1 cellular context compared by ENCODE assay signal in the genomic region with DNA sequence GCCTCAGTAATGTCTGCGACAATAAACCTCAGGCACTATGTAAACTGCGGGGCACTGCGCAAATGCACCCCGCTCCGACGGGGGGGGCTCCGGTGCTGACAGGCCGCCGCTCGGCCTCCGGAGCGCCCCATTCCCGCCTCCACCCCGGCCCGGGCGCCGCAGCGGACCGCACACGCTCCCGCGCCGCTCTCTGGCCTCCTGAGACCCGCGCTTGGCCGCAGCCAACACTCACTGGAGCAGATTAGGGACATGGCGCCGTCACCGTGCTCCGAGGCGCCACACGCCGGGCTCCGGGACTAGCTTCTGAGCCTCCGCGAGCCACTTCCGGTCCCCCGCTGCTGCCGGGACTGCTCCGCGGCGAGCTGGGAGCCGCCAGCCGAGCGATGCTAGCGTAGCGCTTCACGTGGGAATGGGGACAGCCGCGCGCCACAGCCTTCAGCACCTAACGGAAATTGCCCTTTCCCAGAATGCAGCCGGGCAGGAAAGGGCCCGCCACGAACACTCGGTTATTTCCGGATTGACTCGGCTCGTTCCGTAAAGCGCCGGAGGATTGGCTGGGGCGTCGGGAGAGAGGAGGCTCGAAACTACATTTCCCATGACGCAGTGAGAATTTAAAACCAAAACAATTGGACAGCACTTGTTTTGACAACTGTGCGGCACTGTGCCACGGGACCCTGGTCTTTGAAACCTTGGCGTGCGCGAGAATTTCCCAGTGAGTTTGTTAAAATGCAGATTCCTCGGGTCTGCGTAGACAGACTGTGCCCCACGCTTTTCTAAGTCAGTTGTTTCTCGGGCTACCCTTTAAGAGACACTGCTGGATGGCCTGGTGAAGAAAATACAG.
TF ChIP-seq lines count a peak whose summit lies in the region.

A gene (minus strand): TSS at position 454 of the 841 bp plus-strand sequence. CDS start 203 bp downstream, at position 251.

TF ChIP-seq in HepG2, 621 proteins besides CTCF, POLR2A, EP300 and RAD21 (continued from another document and continues in another):
- TF ChIP-seq, protein P1, sequence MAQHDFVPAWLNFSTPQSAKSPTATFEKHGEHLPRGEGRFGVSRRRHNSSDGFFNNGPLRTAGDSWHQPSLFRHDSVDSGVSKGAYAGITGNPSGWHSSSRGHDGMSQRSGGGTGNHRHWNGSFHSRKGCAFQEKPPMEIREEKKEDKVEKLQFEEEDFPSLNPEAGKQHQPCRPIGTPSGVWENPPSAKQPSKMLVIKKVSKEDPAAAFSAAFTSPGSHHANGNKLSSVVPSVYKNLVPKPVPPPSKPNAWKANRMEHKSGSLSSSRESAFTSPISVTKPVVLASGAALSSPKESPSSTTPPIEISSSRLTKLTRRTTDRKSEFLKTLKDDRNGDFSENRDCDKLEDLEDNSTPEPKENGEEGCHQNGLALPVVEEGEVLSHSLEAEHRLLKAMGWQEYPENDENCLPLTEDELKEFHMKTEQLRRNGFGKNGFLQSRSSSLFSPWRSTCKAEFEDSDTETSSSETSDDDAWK (CRISPR knock-in tag; IDR thresholded peaks at IDR 0.05), result no peak
- no peak for TF ChIP-seq NBN (conservative IDR thresholded peaks at IDR 0.05)
- no peak for TF ChIP-seq ATM (IDR thresholded peaks at IDR 0.05; ENCODE audit: borderline replicate concordance)
- TF ChIP-seq, protein P2, sequence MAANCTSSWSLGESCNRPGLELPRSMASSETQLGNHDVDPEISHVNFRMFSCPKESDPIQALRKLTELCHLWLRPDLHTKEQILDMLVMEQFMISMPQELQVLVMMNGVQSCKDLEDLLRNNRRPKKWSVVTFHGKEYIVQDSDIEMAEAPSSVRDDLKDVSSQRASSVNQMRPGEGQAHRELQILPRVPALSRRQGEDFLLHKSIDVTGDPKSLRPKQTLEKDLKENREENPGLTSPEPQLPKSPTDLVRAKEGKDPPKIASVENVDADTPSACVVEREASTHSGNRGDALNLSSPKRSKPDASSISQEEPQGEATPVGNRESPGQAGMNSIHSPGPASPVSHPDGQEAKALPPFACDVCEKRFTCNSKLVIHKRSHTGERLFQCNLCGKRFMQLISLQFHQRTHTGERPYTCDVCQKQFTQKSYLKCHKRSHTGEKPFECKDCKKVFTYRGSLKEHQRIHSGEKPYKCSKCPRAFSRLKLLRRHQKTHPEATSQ (CRISPR knock-in tag; IDR thresholded peaks at IDR 0.05; ENCODE audit: borderline replicate concordance), result no peak; the same call in 1 of the 2 replicates
- no peak; the same call in 1 of the 2 replicates for TF ChIP-seq NFATC3 (CRISPR knock-in tag; IDR thresholded peaks at IDR 0.05)
- no peak for TF ChIP-seq NCOR1 (IDR thresholded peaks at IDR 0.05; ENCODE audit: borderline replicate concordance, low read length)
- peak; percentile 77 for TF ChIP-seq HDAC2 (CRISPR knock-in tag; IDR thresholded peaks at IDR 0.05)
- TF ChIP-seq CAMTA2 (CRISPR knock-in tag; IDR thresholded peaks at IDR 0.05; ENCODE audit: borderline replicate concordance), result no peak
- TF ChIP-seq, protein P3, sequence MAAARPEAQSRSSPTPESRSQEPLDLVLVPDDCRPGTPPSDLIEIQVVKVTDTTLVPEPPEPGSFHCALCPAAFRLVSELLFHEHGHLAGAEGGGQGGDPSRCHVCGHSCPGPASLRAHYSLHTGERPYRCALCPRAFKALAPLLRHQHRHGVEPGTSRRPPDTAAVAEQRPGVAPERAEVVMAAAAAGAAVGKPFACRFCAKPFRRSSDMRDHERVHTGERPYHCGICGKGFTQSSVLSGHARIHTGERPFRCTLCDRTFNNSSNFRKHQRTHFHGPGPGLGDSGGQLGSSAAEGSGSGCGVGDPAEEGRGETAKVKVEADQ (CRISPR knock-in tag; IDR thresholded peaks at IDR 0.05; ENCODE audit: borderline replicate concordance), result no peak
- no peak for TF ChIP-seq ZNF75D (CRISPR knock-in tag; IDR thresholded peaks at IDR 0.05; ENCODE audit: borderline replicate concordance)
- TF ChIP-seq ZMAT3 (CRISPR knock-in tag; conservative IDR thresholded peaks at IDR 0.05), result no peak
- TF ChIP-seq CBX2 (IDR thresholded peaks at IDR 0.05; ENCODE audit: low read depth, low read length), result no peak
- TF ChIP-seq CBX2 (CRISPR knock-in tag; IDR thresholded peaks at IDR 0.05; ENCODE audit: low read depth), result no peak
- TF ChIP-seq MBNL3 (CRISPR knock-in tag; conservative IDR thresholded peaks at IDR 0.05), result no peak
- peak; percentile 87 for TF ChIP-seq KDM2A (CRISPR knock-in tag; IDR thresholded peaks at IDR 0.05; ENCODE audit: borderline replicate concordance, low read depth)
- TF ChIP-seq ZNF670 (CRISPR knock-in tag; IDR thresholded peaks at IDR 0.05; ENCODE audit: borderline replicate concordance), result no peak
- peak; percentile 86 for TF ChIP-seq MEIS1 (CRISPR knock-in tag; IDR thresholded peaks at IDR 0.05; ENCODE audit: borderline replicate concordance)
- TF ChIP-seq, protein P4, sequence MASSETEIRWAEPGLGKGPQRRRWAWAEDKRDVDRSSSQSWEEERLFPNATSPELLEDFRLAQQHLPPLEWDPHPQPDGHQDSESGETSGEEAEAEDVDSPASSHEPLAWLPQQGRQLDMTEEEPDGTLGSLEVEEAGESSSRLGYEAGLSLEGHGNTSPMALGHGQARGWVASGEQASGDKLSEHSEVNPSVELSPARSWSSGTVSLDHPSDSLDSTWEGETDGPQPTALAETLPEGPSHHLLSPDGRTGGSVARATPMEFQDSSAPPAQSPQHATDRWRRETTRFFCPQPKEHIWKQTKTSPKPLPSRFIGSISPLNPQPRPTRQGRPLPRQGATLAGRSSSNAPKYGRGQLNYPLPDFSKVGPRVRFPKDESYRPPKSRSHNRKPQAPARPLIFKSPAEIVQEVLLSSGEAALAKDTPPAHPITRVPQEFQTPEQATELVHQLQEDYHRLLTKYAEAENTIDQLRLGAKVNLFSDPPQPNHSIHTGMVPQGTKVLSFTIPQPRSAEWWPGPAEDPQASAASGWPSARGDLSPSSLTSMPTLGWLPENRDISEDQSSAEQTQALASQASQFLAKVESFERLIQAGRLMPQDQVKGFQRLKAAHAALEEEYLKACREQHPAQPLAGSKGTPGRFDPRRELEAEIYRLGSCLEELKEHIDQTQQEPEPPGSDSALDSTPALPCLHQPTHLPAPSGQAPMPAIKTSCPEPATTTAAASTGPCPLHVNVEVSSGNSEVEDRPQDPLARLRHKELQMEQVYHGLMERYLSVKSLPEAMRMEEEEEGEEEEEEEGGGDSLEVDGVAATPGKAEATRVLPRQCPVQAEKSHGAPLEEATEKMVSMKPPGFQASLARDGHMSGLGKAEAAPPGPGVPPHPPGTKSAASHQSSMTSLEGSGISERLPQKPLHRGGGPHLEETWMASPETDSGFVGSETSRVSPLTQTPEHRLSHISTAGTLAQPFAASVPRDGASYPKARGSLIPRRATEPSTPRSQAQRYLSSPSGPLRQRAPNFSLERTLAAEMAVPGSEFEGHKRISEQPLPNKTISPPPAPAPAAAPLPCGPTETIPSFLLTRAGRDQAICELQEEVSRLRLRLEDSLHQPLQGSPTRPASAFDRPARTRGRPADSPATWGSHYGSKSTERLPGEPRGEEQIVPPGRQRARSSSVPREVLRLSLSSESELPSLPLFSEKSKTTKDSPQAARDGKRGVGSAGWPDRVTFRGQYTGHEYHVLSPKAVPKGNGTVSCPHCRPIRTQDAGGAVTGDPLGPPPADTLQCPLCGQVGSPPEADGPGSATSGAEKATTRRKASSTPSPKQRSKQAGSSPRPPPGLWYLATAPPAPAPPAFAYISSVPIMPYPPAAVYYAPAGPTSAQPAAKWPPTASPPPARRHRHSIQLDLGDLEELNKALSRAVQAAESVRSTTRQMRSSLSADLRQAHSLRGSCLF (CRISPR knock-in tag; IDR thresholded peaks at IDR 0.05; ENCODE audit: borderline replicate concordance), result no peak
- no peak for TF ChIP-seq ZNF562 (CRISPR knock-in tag; IDR thresholded peaks at IDR 0.05; ENCODE audit: borderline replicate concordance)
- TF ChIP-seq, protein P5, sequence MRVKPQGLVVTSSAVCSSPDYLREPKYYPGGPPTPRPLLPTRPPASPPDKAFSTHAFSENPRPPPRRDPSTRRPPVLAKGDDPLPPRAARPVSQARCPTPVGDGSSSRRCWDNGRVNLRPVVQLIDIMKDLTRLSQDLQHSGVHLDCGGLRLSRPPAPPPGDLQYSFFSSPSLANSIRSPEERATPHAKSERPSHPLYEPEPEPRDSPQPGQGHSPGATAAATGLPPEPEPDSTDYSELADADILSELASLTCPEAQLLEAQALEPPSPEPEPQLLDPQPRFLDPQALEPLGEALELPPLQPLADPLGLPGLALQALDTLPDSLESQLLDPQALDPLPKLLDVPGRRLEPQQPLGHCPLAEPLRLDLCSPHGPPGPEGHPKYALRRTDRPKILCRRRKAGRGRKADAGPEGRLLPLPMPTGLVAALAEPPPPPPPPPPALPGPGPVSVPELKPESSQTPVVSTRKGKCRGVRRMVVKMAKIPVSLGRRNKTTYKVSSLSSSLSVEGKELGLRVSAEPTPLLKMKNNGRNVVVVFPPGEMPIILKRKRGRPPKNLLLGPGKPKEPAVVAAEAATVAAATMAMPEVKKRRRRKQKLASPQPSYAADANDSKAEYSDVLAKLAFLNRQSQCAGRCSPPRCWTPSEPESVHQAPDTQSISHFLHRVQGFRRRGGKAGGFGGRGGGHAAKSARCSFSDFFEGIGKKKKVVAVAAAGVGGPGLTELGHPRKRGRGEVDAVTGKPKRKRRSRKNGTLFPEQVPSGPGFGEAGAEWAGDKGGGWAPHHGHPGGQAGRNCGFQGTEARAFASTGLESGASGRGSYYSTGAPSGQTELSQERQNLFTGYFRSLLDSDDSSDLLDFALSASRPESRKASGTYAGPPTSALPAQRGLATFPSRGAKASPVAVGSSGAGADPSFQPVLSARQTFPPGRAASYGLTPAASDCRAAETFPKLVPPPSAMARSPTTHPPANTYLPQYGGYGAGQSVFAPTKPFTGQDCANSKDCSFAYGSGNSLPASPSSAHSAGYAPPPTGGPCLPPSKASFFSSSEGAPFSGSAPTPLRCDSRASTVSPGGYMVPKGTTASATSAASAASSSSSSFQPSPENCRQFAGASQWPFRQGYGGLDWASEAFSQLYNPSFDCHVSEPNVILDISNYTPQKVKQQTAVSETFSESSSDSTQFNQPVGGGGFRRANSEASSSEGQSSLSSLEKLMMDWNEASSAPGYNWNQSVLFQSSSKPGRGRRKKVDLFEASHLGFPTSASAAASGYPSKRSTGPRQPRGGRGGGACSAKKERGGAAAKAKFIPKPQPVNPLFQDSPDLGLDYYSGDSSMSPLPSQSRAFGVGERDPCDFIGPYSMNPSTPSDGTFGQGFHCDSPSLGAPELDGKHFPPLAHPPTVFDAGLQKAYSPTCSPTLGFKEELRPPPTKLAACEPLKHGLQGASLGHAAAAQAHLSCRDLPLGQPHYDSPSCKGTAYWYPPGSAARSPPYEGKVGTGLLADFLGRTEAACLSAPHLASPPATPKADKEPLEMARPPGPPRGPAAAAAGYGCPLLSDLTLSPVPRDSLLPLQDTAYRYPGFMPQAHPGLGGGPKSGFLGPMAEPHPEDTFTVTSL (CRISPR knock-in tag; IDR thresholded peaks at IDR 0.05; ENCODE audit: borderline replicate concordance), result no peak
- peak; percentile 37; the same call in 1 of the 2 replicates for TF ChIP-seq ZNF766 (CRISPR knock-in tag; IDR thresholded peaks at IDR 0.05; ENCODE audit: borderline replicate concordance)
- TF ChIP-seq, protein P6, sequence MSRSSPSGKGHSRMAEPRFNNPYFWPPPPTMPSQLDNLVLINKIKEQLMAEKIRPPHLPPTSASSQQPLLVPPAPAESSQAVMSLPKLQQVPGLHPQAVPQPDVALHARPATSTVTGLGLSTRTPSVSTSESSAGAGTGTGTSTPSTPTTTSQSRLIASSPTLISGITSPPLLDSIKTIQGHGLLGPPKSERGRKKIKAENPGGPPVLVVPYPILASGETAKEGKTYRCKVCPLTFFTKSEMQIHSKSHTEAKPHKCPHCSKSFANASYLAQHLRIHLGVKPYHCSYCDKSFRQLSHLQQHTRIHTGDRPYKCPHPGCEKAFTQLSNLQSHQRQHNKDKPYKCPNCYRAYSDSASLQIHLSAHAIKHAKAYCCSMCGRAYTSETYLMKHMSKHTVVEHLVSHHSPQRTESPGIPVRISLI (CRISPR knock-in tag; IDR thresholded peaks at IDR 0.05; ENCODE audit: borderline replicate concordance), result 0 out of 2 replicates have a peak, but pooled peaks have one; percentile 29
- no peak for TF ChIP-seq RFX1 (IDR thresholded peaks at IDR 0.05)
- no peak for TF ChIP-seq ZFP36 (IDR thresholded peaks at IDR 0.05; ENCODE audit: borderline replicate concordance, low read depth, low read length, partially characterized antibody)
- TF ChIP-seq ZNF563 (CRISPR knock-in tag; IDR thresholded peaks at IDR 0.05), result peak; percentile 88; the same call in 1 of the 2 replicates
- TF ChIP-seq IKZF1 (IDR thresholded peaks at IDR 0.05), result no peak
- TF ChIP-seq ISL2 (CRISPR knock-in tag; IDR thresholded peaks at IDR 0.05), result peak; percentile 62; the same call in 1 of the 2 replicates
- TF ChIP-seq ZNF607 (CRISPR knock-in tag; IDR thresholded peaks at IDR 0.05; ENCODE audit: borderline replicate concordance), result peak; percentile 64; the same call in 1 of the 2 replicates
- TF ChIP-seq POLR2AphosphoS2 (IDR thresholded peaks at IDR 0.05; ENCODE audit: low read depth, low read length), result no peak
- TF ChIP-seq, protein P7, sequence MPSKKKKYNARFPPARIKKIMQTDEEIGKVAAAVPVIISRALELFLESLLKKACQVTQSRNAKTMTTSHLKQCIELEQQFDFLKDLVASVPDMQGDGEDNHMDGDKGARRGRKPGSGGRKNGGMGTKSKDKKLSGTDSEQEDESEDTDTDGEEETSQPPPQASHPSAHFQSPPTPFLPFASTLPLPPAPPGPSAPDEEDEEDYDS (CRISPR knock-in tag; IDR thresholded peaks at IDR 0.05), result peak; percentile 49; the same call in 1 of the 2 replicates
- TF ChIP-seq, protein P8, sequence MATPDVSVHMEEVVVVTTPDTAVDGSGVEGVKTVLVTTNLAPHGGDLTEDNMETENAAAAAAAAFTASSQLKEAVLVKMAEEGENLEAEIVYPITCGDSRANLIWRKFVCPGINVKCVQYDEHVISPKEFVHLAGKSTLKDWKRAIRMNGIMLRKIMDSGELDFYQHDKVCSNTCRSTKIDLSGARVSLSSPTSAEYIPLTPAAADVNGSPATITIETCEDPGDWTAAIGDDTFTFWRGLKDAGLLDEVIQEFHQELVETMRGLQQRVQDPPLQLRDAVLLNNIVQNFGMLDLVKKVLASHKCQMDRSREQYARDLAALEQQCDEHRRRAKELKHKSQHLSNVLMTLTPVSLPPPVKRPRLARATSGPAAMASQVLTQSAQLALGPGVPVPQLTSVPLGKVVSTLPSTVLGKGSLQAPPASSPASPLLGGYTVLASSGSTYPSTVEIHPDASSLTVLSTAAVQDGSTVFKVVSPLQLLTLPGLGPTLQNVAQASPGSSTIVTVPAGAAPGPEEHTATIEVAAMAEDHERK (CRISPR knock-in tag; IDR thresholded peaks at IDR 0.05; ENCODE audit: low read depth), result no peak
- peak; percentile 82; the same call in 1 of the 2 replicates for TF ChIP-seq ZNF232 (CRISPR knock-in tag; IDR thresholded peaks at IDR 0.05; ENCODE audit: borderline replicate concordance)
- peak; percentile 38; the same call in 1 of the 2 replicates for TF ChIP-seq MED1 (CRISPR knock-in tag; IDR thresholded peaks at IDR 0.05)
- TF ChIP-seq, protein P9, sequence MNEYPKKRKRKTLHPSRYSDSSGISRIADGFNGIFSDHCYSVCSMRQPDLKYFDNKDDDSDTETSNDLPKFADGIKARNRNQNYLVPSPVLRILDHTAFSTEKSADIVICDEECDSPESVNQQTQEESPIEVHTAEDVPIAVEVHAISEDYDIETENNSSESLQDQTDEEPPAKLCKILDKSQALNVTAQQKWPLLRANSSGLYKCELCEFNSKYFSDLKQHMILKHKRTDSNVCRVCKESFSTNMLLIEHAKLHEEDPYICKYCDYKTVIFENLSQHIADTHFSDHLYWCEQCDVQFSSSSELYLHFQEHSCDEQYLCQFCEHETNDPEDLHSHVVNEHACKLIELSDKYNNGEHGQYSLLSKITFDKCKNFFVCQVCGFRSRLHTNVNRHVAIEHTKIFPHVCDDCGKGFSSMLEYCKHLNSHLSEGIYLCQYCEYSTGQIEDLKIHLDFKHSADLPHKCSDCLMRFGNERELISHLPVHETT (CRISPR knock-in tag; conservative IDR thresholded peaks at IDR 0.05), result peak; percentile 92
- TF ChIP-seq STAG1 (CRISPR knock-in tag; IDR thresholded peaks at IDR 0.05), result no peak
- TF ChIP-seq NFRKB (IDR thresholded peaks at IDR 0.05), result no peak
- TF ChIP-seq POLR2AphosphoS5 (IDR thresholded peaks at IDR 0.05; ENCODE audit: low read depth, low read length), result peak; percentile 79
- TF ChIP-seq MAF1 (CRISPR knock-in tag; IDR thresholded peaks at IDR 0.05; ENCODE audit: borderline replicate concordance), result no peak
